25 cellular contexts compared by ENCODE assay signal in the genomic region with DNA sequence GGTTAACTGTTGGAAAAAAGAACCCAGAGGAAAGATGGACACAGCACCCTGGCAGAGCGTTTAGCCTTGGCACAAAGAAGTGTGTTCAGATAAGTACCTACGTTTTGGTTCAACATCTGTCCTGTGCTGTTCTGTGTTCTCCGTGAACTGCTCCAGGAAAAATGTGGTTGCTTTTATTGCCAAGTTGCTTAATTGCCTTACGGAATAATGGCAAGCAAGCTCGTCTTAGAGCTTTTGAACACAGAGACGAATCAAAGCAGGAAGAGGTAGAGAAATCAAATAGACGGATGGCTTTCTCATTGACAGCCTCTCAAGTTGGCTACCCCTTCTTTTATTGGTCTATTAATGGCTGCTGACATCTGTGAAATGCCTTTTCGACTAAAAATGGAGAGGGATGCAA.
"Had no signal": no experiment of that assay in that cellular context is flagged by ENCODE, and none has a peak within 500 bp of the region (broad histone marks: within the 10 kb centered on the region; RNA-seq: fewer than 3 reads in every experiment).

No MANE protein-coding gene starts in this region.

- H3K4me3 ChIP-seq: MG63 had no signal

- H3K4me1 Mint-ChIP-seq: T-cell had no signal

- ATAC-seq: HepG2, Panc1, PC-3, T-cell had no signal

- H3K36me3 ChIP-seq: MG63 had no signal

- H3K27ac Mint-ChIP-seq: T-cell had no signal

- H3K9me3 ChIP-seq: MG63, SK-N-SH had no signal

- DNase-seq: IMR-90; Karpas-422; KG1; MG63; MV-4-11; NCI-H1092; NCI-H1436; NCI-H187; NCI-H2081; NCI-H2107; NCI-H2227 treated with DMSO at 0.1 percent for 48 hours; NCI-H446; NCI-H510A; NCI-H524 treated with DMSO at 0.1 percent for 48 hours; NCI-H69; NCI-H774; NK-92 treated with Interleukin-12 subunit alpha and Interleukin-12 subunit beta, amount 100 ng/mL, for 24 hours; PC-3; SHP77; SK-N-SH; SW 1271; T-cell had no signal

- H3K9ac ChIP-seq: SK-N-SH had no signal

- H3K4me3 Mint-ChIP-seq: T-cell had no signal

- H3K27me3 ChIP-seq: MG63 had no signal

- H3K27me3 Mint-ChIP-seq: T-cell had no signal

- H3K27ac ChIP-seq: RWPE1 had no signal

- H3K36me3 Mint-ChIP-seq: T-cell had no signal
